ENCODE assay signal across 15 cellular contexts in the genomic region with DNA sequence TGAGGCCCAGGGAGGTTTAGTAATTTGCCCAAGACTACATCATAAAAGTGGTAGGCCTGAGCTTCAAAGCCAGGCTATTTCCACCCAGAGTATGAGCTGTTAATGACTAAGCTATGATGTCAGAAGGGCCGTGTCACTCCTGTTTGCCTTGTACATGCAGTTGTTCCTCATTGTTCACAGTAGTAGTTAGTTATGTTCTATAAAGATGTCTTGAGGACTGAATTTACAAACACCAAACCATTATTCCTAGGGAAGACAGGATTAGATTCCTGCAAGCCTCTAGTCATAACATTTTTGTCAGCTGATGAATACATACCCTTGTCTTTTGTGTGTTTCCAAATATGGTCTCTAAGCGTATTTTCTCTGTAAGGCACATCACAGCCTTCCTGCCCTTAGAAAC. TPM values are rescaled to one million over a fixed set of nuclear protein-coding genes. Genes with fewer than 3 reads are reported as not detected.
DNase-seq lines count a peak whose midpoint lies in the region; ATAC-seq and TF ChIP-seq lines count a peak whose summit lies in the region.
"Had no signal": no experiment of that assay in that cellular context is flagged by ENCODE, and none has a peak within 500 bp of the region (broad histone marks: within the 10 kb centered on the region; RNA-seq: fewer than 3 reads in every experiment).

No MANE protein-coding gene starts in this region.

- no peak for TF ChIP-seq CTCF in AG04450 (IDR thresholded peaks at IDR 0.05; ENCODE audit: low read depth, low read length)
- no peak for TF ChIP-seq CTCF in ovary (IDR thresholded peaks at IDR 0.05)

- peak; percentile 78 for DNase-seq in AG04450 (ENCODE audit: low read depth, low spot score)
- peak; percentile 11 for DNase-seq in HT-29 (ENCODE audit: low spot score)
- peak; percentile 83 for DNase-seq in astrocyte of the hippocampus (ENCODE audit: low read depth, low spot score)
- peak; percentile 54 for DNase-seq in kidney glomerular epithelial cell (lab: John Stamatoyannopoulos, UW)
- no peak for DNase-seq in ovary
- DNase-seq in activated CD4-positive, alpha-beta T cell treated with anti-CD3 and anti-CD28 coated beads, Interleukin-2, amount 50 U/mL, for 4 hours, result no peak
- DNase-seq: GF-D8; left lung; NCI-H2171 treated with DMSO at 0.1 percent for 48 hours; stimulated activated CD4-positive, alpha-beta T cell treated with anti-CD3 and anti-CD28 coated beads, Interleukin-4, amount 100 ng/mL, for 24 hours; stomach had no signal

- TF ChIP-seq POLR2A in ovary (IDR thresholded peaks at IDR 0.05), result no peak

- H3K36me3 ChIP-seq in ovary, result no peaks in the 10 kb centered on the region
- H3K36me3 ChIP-seq: ascending aorta, left lung, stomach had no signal

- H3K4me3 ChIP-seq in AG04450 (ENCODE audit: low read depth, low read length) (no peak overlapping the region), ovary (no peak overlapping the region)
- H3K4me3 ChIP-seq: ascending aorta, left lung, stomach had no signal

- H3K27ac ChIP-seq in AG04450 (ENCODE audit: low read depth, low read length), result peak overlapping the region; percentile 95
- H3K27ac ChIP-seq in ovary, result no peak overlapping the region
- H3K27ac ChIP-seq: ascending aorta, left lung, stomach had no signal

- H3K27me3 ChIP-seq in AG04450 (ENCODE audit: control insufficient read depth, insufficient read depth, low read length) (no peaks in the 10 kb centered on the region), ovary (no peaks in the 10 kb centered on the region)
- H3K27me3 ChIP-seq: ascending aorta, left lung, stomach had no signal

- no peak for TF ChIP-seq EP300 in ovary (IDR thresholded peaks at IDR 0.05)

- ATAC-seq in GM19452 (IDR thresholded peaks at IDR 0.05; ENCODE audit: unreplicated experiment), result no peak
- ATAC-seq in GM18519 (IDR thresholded peaks at IDR 0.05; ENCODE audit: low FRiP score, unreplicated experiment), result no peak
- ATAC-seq: left lung, Panc1 had no signal

- 40 to 55% (median 47%) methylated on average over 2 of the region's 2 CpGs for WGBS in ovary, 3 donors

- H3K4me1 ChIP-seq in ovary (ENCODE audit: insufficient read depth), result no peaks in the 10 kb centered on the region
- H3K4me1 ChIP-seq: ascending aorta, left lung, stomach had no signal

- intact Hi-C loops in ovary (cut with DNase I), result no loop called here

- CTCF ChIA-PET in AG04450 (lab: Charles Lee), result interaction anchor here (0.8 to 1.5 kb wide), 2 partner anchors 293 to 329 kb away, joined by 3 to 6 read pairs; no protein-coding TSS in a partner anchor

- H3K9me3 ChIP-seq in AG04450 (ENCODE audit: control insufficient read depth, insufficient read depth, low read length) (no peaks in the 10 kb centered on the region), ovary (no peaks in the 10 kb centered on the region)
- H3K9me3 ChIP-seq: ascending aorta, left lung, stomach had no signal

- POLR2A ChIA-PET in AG04450 (lab: Yijun Ruan, JAX), result no interaction called here

RNA-seq across cellular contexts. Expression of a gene that starts 20.9 kb away (rescaled TPM):
- polyA plus RNA-seq in AG04450 (2011; rRNA removed) (23.2 and 24.9 TPM in 2 replicates), ovary (10 to 100 TPM in 1 of 2 donors, 1 to 10 TPM in 1; 6.6 to 25.0 TPM)
- 31.0 and 31.7 TPM in 2 replicates for polyA minus RNA-seq in AG04450 (2011; rRNA and poly(A)+ RNA removed)
- 11.3 and 14.3 TPM in 2 replicates for total RNA-seq in HT-29 (2014; rRNA removed; shearing (Covaris generic))
- total RNA-seq in ovary, result 10 to 100 TPM in 6 of 7 donors, 1 to 10 TPM in 1; 6.3 to 23.0 (median 13.8) TPM

Comparison
In these comparisons a context has a peak if more than half of its experiments do, and no peak if none do; other contexts are left out.
1. DNase-seq: peak in AG04450 (single experiment), HT-29 (single experiment), astrocyte of the hippocampus (single experiment) and kidney glomerular epithelial cell (single experiment); none in ovary (0 of 5) and activated CD4-positive, alpha-beta T cell treated with anti-CD3 and anti-CD28 coated beads, Interleukin-2, amount 50 U/mL, for 4 hours (0 of 2).